26 cellular contexts compared by ENCODE assay signal in the genomic region with DNA sequence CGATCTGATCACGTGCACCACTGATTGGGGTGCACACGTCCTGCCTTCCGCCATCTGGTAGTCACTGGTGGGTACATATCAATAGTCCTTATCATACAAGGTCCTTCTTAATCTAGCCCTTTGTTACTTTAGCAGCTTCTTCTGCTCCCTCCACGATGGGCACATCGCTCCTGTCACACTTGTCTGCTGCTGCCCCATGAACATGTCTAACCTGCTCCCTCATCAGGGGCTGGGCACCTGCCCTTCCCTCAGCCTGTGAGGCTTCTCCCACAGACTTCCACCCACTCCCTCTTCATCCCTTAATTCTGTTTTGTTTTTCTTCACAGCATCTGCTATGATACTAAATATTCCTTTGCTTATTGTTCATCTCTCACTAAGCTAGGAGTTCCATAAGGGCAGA.
"Had no signal": no experiment of that assay in that cellular context is flagged by ENCODE, and none has a peak within 500 bp of the region (broad histone marks: within the 10 kb centered on the region; RNA-seq: fewer than 3 reads in every experiment).

No MANE protein-coding gene starts in this region.

- H3K4me3 ChIP-seq: esophagus muscularis mucosa, heart right ventricle, left lung, right atrium auricular region, tibial nerve had no signal

- ATAC-seq: foreskin keratinocyte; left lung; naive thymus-derived CD4-positive, alpha-beta T cell; stimulated activated naive B cell treated with anti-CD40 and anti-IgM and Interleukin-4, amounts not matched to agents 10 μg/mL and 1 μg/mL and 100 μg/mL, for 72 hours had no signal

- H3K4me1 ChIP-seq: foreskin keratinocyte, left lung, parathyroid adenoma had no signal

- H3K27ac ChIP-seq: esophagus muscularis mucosa, foreskin keratinocyte, left lung, parathyroid adenoma, right atrium auricular region, VCaP had no signal

- H3K36me3 ChIP-seq: left lung had no signal

- DNase-seq: activated CD4-positive, alpha-beta memory T cell treated with anti-CD3 and anti-CD28 coated beads for 36 hours; activated CD4-positive, alpha-beta T cell treated with anti-CD3 and anti-CD28 coated beads, Interleukin-2, amount 10 ng/mL, durations not matched to agents 24 days and 14 days; activated CD4-positive, CD25-positive, alpha-beta regulatory T cell treated with anti-CD3 and anti-CD28 coated beads, Interleukin-2, amount 50 U/mL, for 72 hours; activated CD8-positive, alpha-beta memory T cell treated with anti-CD3 and anti-CD28 coated beads, Interleukin-2, amount 50 U/mL, for 48 hours; activated gamma-delta T cell; activated naive CD4-positive, alpha-beta T cell treated with anti-CD3 and anti-CD28 coated beads, Interleukin-2, amount 10 ng/mL, durations not matched to agents 7 days and 5 days; activated naive CD8-positive, alpha-beta T cell treated with anti-CD3 and anti-CD28 coated beads, Interleukin-2, amount 10 ng/mL, durations not matched to agents 7 days and 5 days; activated T-cell treated with anti-CD3 and anti-CD28 coated beads, Interleukin-2, amount 50 U/mL, for 24 hours; dermis blood vessel endothelial cell; effector CD4-positive, alpha-beta T cell; foreskin keratinocyte; heart right ventricle; kidney glomerular epithelial cell; left lung; midbrain; naive thymus-derived CD4-positive, alpha-beta T cell; nucleus accumbens; stimulated activated CD4-positive, alpha-beta T cell treated with anti-CD3 and anti-CD28 coated beads, Interleukin-15, amount 100 ng/mL, for 24 hours; stimulated activated CD4-positive, alpha-beta T cell treated with anti-CD3 and anti-CD28 coated beads, Interleukin-2, amount 100 ng/mL, for 24 hours; stimulated activated naive B cell treated with anti-CD40 and anti-IgM and Interleukin-4, amounts not matched to agents 10 μg/mL and 1 μg/mL and 100 μg/mL, for 72 hours; T-helper 1 cell had no signal

- H3K9me3 ChIP-seq: esophagus muscularis mucosa, heart right ventricle, left lung, right atrium auricular region, tibial nerve had no signal

- H3K27me3 ChIP-seq: esophagus muscularis mucosa, foreskin keratinocyte, heart right ventricle, right atrium auricular region, tibial nerve had no signal
